Comparison of ENCODE assay signal across 7 cellular contexts in genomic region chr14:67571991-67572323, GRCh38.
"Had no signal": no experiment of that assay in that cellular context is flagged by ENCODE, and none has a peak within 500 bp of the region (broad histone marks: within the 10 kb centered on the region; RNA-seq: fewer than 3 reads in every experiment).

No MANE protein-coding gene starts in this region.

- H3K4me3 Mint-ChIP-seq: activated naive CD4-positive, alpha-beta T cell treated with anti-CD3 and anti-CD28 coated beads for 36 hours; activated naive CD8-positive, alpha-beta T cell treated with anti-CD3 and anti-CD28 coated beads, Interleukin-2, amount 10 ng/mL, durations not matched to agents 7 days and 5 days; activated T-cell treated with anti-CD3 and anti-CD28 coated beads, Interleukin-2, amount 50 U/mL, for 24 hours; activated T-helper 17 cell treated with anti-CD3 and anti-CD28 coated beads, Interleukin-2, amount 50 U/mL, for 72 hours; central memory CD8-positive, alpha-beta T cell; endodermal cell had no signal

- H3K9me3 Mint-ChIP-seq: activated naive CD4-positive, alpha-beta T cell treated with anti-CD3 and anti-CD28 coated beads for 36 hours; activated naive CD8-positive, alpha-beta T cell treated with anti-CD3 and anti-CD28 coated beads, Interleukin-2, amount 10 ng/mL, durations not matched to agents 7 days and 5 days; activated T-cell treated with anti-CD3 and anti-CD28 coated beads, Interleukin-2, amount 50 U/mL, for 24 hours; activated T-helper 17 cell treated with anti-CD3 and anti-CD28 coated beads, Interleukin-2, amount 50 U/mL, for 72 hours; central memory CD8-positive, alpha-beta T cell; endodermal cell had no signal

- DNase-seq: cortex of kidney had no signal

- H3K27me3 Mint-ChIP-seq: activated naive CD8-positive, alpha-beta T cell treated with anti-CD3 and anti-CD28 coated beads, Interleukin-2, amount 10 ng/mL, durations not matched to agents 7 days and 5 days; activated T-cell treated with anti-CD3 and anti-CD28 coated beads, Interleukin-2, amount 50 U/mL, for 24 hours; activated T-helper 17 cell treated with anti-CD3 and anti-CD28 coated beads, Interleukin-2, amount 50 U/mL, for 72 hours had no signal

- H3K27ac Mint-ChIP-seq: activated naive CD4-positive, alpha-beta T cell treated with anti-CD3 and anti-CD28 coated beads for 36 hours; activated naive CD8-positive, alpha-beta T cell treated with anti-CD3 and anti-CD28 coated beads, Interleukin-2, amount 10 ng/mL, durations not matched to agents 7 days and 5 days; activated T-cell treated with anti-CD3 and anti-CD28 coated beads, Interleukin-2, amount 50 U/mL, for 24 hours had no signal

- H3K36me3 Mint-ChIP-seq: activated naive CD8-positive, alpha-beta T cell treated with anti-CD3 and anti-CD28 coated beads, Interleukin-2, amount 10 ng/mL, durations not matched to agents 7 days and 5 days had no signal

- H3K4me1 Mint-ChIP-seq: activated T-helper 17 cell treated with anti-CD3 and anti-CD28 coated beads, Interleukin-2, amount 50 U/mL, for 72 hours had no signal
